11 cellular contexts compared by ENCODE assay signal in the genomic region with DNA sequence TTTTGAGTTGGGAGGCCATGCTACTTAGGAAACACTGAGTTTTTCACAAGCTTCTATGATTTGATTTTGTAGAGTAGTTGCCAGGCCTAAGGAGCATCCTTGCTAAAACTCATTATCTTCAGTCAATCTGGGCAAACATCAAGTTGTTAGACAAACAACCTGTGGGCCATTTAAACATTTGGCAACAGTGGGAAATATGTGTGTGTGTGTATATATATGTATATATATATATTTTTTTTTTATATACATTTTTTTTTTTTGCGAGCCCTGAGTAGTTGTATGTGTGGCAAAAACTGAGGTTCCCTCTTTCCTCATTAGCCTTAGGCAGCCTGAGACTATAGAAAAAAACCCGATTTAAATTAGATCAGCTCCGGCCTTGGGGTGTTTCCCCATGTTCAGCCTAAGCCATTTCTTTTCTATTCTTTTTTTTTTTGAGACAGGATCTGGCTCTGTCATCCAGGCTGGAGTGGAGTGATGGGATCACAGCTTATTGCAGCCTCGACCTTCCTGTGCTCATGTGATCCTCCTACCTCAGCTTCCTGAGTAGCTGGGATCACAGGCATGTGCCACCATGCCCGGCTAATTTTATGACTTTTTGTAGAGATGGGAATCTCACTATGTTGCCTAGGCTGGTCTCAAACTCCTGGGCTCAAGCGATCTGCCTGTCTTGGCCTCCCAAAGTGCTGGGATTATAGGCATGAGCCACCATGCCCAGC. TPM values are rescaled to one million over a fixed set of nuclear protein-coding genes. Genes with fewer than 3 reads are reported as not detected.
DNase-seq lines count a peak whose midpoint lies in the region; ATAC-seq and TF ChIP-seq lines count a peak whose summit lies in the region.
"Had no signal": no experiment of that assay in that cellular context is flagged by ENCODE, and none has a peak within 500 bp of the region (broad histone marks: within the 10 kb centered on the region; RNA-seq: fewer than 3 reads in every experiment).

No MANE protein-coding gene starts in this region.

- no peak overlapping the region for H2AFZ ChIP-seq in smooth muscle cell (ENCODE audit: low read depth)

- peak overlapping the region; percentile 86 for H3K27ac Mint-ChIP-seq in activated CD4-positive, alpha-beta T cell treated with anti-CD3 and anti-CD28 coated beads for 36 hours
- H3K27ac Mint-ChIP-seq in T-helper 17 cell: peak overlapping the region; percentile 79

- H3K27me3 ChIP-seq in gastroesophageal sphincter (no peaks in the 10 kb centered on the region), smooth muscle cell (ENCODE audit: low read depth) (no peaks in the 10 kb centered on the region)

- no peak for ATAC-seq in activated CD4-positive, alpha-beta T cell treated with anti-CD3 and anti-CD28 coated beads for 36 hours
- ATAC-seq in T-helper 17 cell (peak; percentile 20), gastroesophageal sphincter (no peak)
- ATAC-seq: A549 had no signal

- H3K4me3 Mint-ChIP-seq in activated CD4-positive, alpha-beta T cell treated with anti-CD3 and anti-CD28 coated beads for 36 hours: peak overlapping the region; percentile 29
- peak overlapping the region; percentile 63 for H3K4me3 Mint-ChIP-seq in T-helper 17 cell

- peaks cover 7% of the 10 kb centered on the region for H4K20me1 ChIP-seq in smooth muscle cell (ENCODE audit: low read depth)

- no peak for TF ChIP-seq EP300 in gastroesophageal sphincter (IDR thresholded peaks at IDR 0.05)

- 94 to 96% methylated on average over 4 of the region's 6 CpGs for WGBS in gastroesophageal sphincter (ENCODE audit: low coverage in 1 of 2), 2 donors
- 82% methylated on average over 6 of the region's 6 CpGs for WGBS in smooth muscle cell (ENCODE audit: low lambda C conversion rate)

- peaks cover 2% of the 10 kb centered on the region for H3K36me3 Mint-ChIP-seq in activated CD4-positive, alpha-beta T cell treated with anti-CD3 and anti-CD28 coated beads for 36 hours (ENCODE audit: low read depth)
- H3K36me3 Mint-ChIP-seq in T-helper 17 cell (ENCODE audit: low read depth): peaks cover under 1% of the 10 kb centered on the region

- H3K9me3 Mint-ChIP-seq in activated CD4-positive, alpha-beta T cell treated with anti-CD3 and anti-CD28 coated beads for 36 hours (ENCODE audit: low read depth): no peaks in the 10 kb centered on the region

- H3K36me3 ChIP-seq in gastroesophageal sphincter (peaks cover 0 to 2% of the 10 kb centered on the region in 2 donors), smooth muscle cell (ENCODE audit: low read depth) (no peaks in the 10 kb centered on the region)

- CTCF ChIA-PET in activated CD4-positive, alpha-beta T cell treated with anti-CD3 and anti-CD28 coated beads for 36 hours (lab: Charles Lee): interaction anchor here (0.5 to 9.5 kb wide), 14 partner anchors 7 to 336 kb away, joined by 3 to 72 read pairs (median 4); partner anchors contain the start of genes HTD2, PXK and RPP14

- TF ChIP-seq CTCF in gastroesophageal sphincter (IDR thresholded peaks at IDR 0.05): no peak
- TF ChIP-seq CTCF in smooth muscle cell (IDR thresholded peaks at IDR 0.05; ENCODE audit: borderline replicate concordance, insufficient read depth, poor library complexity, severe bottlenecking): no peak

- no peaks in the 10 kb centered on the region for H3K27me3 Mint-ChIP-seq in activated CD4-positive, alpha-beta T cell treated with anti-CD3 and anti-CD28 coated beads for 36 hours
- H3K27me3 Mint-ChIP-seq in T-helper 17 cell: no peaks in the 10 kb centered on the region

- H3K79me2 ChIP-seq in smooth muscle cell (ENCODE audit: low read depth): no peaks in the 10 kb centered on the region

- peaks cover 0 to 35% (median 0%) of the 10 kb centered on the region in 3 donors for H3K4me1 ChIP-seq in gastroesophageal sphincter
- H3K4me1 ChIP-seq in smooth muscle cell (ENCODE audit: low read depth): peaks cover 6% of the 10 kb centered on the region
- H3K4me1 ChIP-seq: A549 had no signal

- H3K9ac ChIP-seq in smooth muscle cell (ENCODE audit: low read depth): no peak overlapping the region

- no peak for DNase-seq in activated CD4-positive, alpha-beta T cell treated with anti-CD3 and anti-CD28 coated beads for 36 hours
- no peak for DNase-seq in activated CD4-positive, alpha-beta T cell treated with anti-CD3 and anti-CD28 coated beads for 1 hour
- DNase-seq in T-helper 17 cell: no peak
- no peak for DNase-seq in smooth muscle cell (lab: John Stamatoyannopoulos, UW; ENCODE audit: unreplicated experiment)
- DNase-seq in kidney glomerular epithelial cell (lab: John Stamatoyannopoulos, UW): no peak
- DNase-seq in effector CD4-positive, alpha-beta T cell: no peak
- no peak for DNase-seq in NCI-H345 treated with DMSO at 0.1 percent for 48 hours (lab: John Stamatoyannopoulos, UW; ENCODE audit: unreplicated experiment)
- DNase-seq: Kasumi-1, NCI-H2227 treated with DMSO at 0.1 percent for 48 hours had no signal

- H3K4me3 ChIP-seq in gastroesophageal sphincter: no peak overlapping the region
- H3K4me3 ChIP-seq in smooth muscle cell: no peak overlapping the region
- H3K4me3 ChIP-seq: A549 had no signal

- POLR2A ChIA-PET in activated CD4-positive, alpha-beta T cell treated with anti-CD3 and anti-CD28 coated beads for 36 hours (lab: Charles Lee): interaction anchor here (0.8 to 1.4 kb wide), 3 partner anchors 10 to 18 kb away, joined by 4 to 5 read pairs (median 4); partner anchors contain the start of genes HTD2 and RPP14

- H3K27ac ChIP-seq in gastroesophageal sphincter (peak overlapping the region in 3 of 4 donors; percentile 22 to 64 (median 52)), smooth muscle cell (ENCODE audit: low read depth) (no peak overlapping the region)
- H3K27ac ChIP-seq: A549 had no signal

- no peaks in the 10 kb centered on the region for H3F3A ChIP-seq in smooth muscle cell (ENCODE audit: low read depth)

- TF ChIP-seq POLR2A in gastroesophageal sphincter (IDR thresholded peaks at IDR 0.05): no peak

- H3K4me2 ChIP-seq in smooth muscle cell: peak overlapping the region; percentile 61
- H3K4me2 ChIP-seq: A549 had no signal

- no peaks in the 10 kb centered on the region for H3K9me3 ChIP-seq in T-helper 17 cell (ENCODE audit: control insufficient read depth, low read length, poor library complexity, severe bottlenecking)
- no peaks in the 10 kb centered on the region for H3K9me3 ChIP-seq in gastroesophageal sphincter
- H3K9me3 ChIP-seq in smooth muscle cell (replicated peaks; ENCODE audit: low read depth): no peaks in the 10 kb centered on the region
- H3K9me3 ChIP-seq: A549 had no signal

- intact Hi-C loops in activated CD4-positive, alpha-beta T cell treated with anti-CD3 and anti-CD28 coated beads for 36 hours (cut with DNase I, micrococcal nuclease): loop anchor here (1.0 to 5.0 kb wide), 8 partner anchors 7 to 727 kb away; partner anchors contain the start of genes HTD2 (in 2 of the 2), RPP14 (in 2 of the 2), CFAP20DC (in 1 of the 2) and PDHB (in 1 of the 2)

- peaks cover 40% of the 10 kb centered on the region for H3K4me1 Mint-ChIP-seq in activated CD4-positive, alpha-beta T cell treated with anti-CD3 and anti-CD28 coated beads for 36 hours
- H3K4me1 Mint-ChIP-seq in T-helper 17 cell: peaks cover 17% of the 10 kb centered on the region

RNA-seq across cellular contexts. Expression of gene PXK, which starts 7.9 kb away (rescaled TPM):
- total RNA-seq in activated CD4-positive, alpha-beta T cell treated with anti-CD3 and anti-CD28 coated beads for 36 hours: 10 to 100 TPM; 35.2 to 50.7 TPM
- total RNA-seq in T-helper 17 cell (10 to 100 TPM; 20.1 to 23.1 TPM), gastroesophageal sphincter (10 to 100 TPM; 29.3 to 41.0 (median 34.4) TPM), smooth muscle cell (30.5 and 33.3 TPM in 2 replicates)
- 23.8 and 25.1 TPM in 2 replicates for polyA plus RNA-seq in smooth muscle cell

RNA-seq across cellular contexts. Expression of gene HTD2, which starts 18.5 kb away (rescaled TPM):
- total RNA-seq in activated CD4-positive, alpha-beta T cell treated with anti-CD3 and anti-CD28 coated beads for 36 hours: 1 to 10 TPM; 2.3 to 7.9 TPM
- total RNA-seq in T-helper 17 cell: 1 to 10 TPM; 6.9 to 7.3 TPM
- total RNA-seq in gastroesophageal sphincter: 10 to 100 TPM in 3 of 4 donors, 1 to 10 TPM in 1; 3.3 to 19.8 (median 11.9) TPM
- total RNA-seq in smooth muscle cell: 16.9 and 19.6 TPM in 2 replicates
- 19.4 and 19.7 TPM in 2 replicates for polyA plus RNA-seq in smooth muscle cell

RNA-seq across cellular contexts. Expression of gene RPP14, which starts 18.8 kb away (rescaled TPM):
- 10 to 100 TPM; 16.4 to 16.9 TPM for total RNA-seq in activated CD4-positive, alpha-beta T cell treated with anti-CD3 and anti-CD28 coated beads for 36 hours
- 10 to 100 TPM; 16.4 to 19.4 TPM for total RNA-seq in T-helper 17 cell
- total RNA-seq in gastroesophageal sphincter: 10 to 100 TPM; 12.3 to 14.4 (median 14.1) TPM
- total RNA-seq in smooth muscle cell: 10.4 and 17.4 TPM in 2 replicates
- 7.7 and 9.8 TPM in 2 replicates for polyA plus RNA-seq in smooth muscle cell
